ENCODE assay signal across 8 cellular contexts in genomic region chr3:12286927-12287726, GRCh38. TPM values are rescaled to one million over a fixed set of nuclear protein-coding genes. Genes with fewer than 3 reads are reported as not detected.
A peak's percentile ranks its signal among the peaks of the same experiment; 100 is the strongest.
DNase-seq lines count a peak whose midpoint lies in the region; ATAC-seq and TF ChIP-seq lines count a peak whose summit lies in the region.

No MANE protein-coding gene starts in this region.

- peaks cover 51% of the 10 kb centered on the region for H3K79me2 ChIP-seq in PC-3 (ENCODE audit: low read length)

- no peak; the same call in 1 of the 2 replicates for TF ChIP-seq CTCF in PC-3 (conservative IDR thresholded peaks at IDR 0.05; ENCODE audit: low read depth, low read length)
- TF ChIP-seq CTCF in nephron progenitor cell (IDR thresholded peaks at IDR 0.05), result no peak

- peaks cover 10% of the 10 kb centered on the region for H3K9me3 Mint-ChIP-seq in nephron progenitor cell

- peaks cover 7% of the 10 kb centered on the region for H3F3A ChIP-seq in PC-3 (ENCODE audit: low read length, unreplicated experiment)

- H3K4me1 Mint-ChIP-seq in nephron progenitor cell, result no peaks in the 10 kb centered on the region

- peaks cover 20% of the 10 kb centered on the region for H3K36me3 ChIP-seq in PC-3 (ENCODE audit: low read depth, low read length)

- H3K9ac ChIP-seq in PC-3 (ENCODE audit: low read length), result peak overlapping the region; percentile 42

- ATAC-seq in PC-3, result peak; percentile 37
- peak; percentile 27 for ATAC-seq in esophagus mucosa

- H3K4me1 ChIP-seq in PC-3 (ENCODE audit: insufficient read depth, low read length), result peaks cover 12% of the 10 kb centered on the region

- intact Hi-C loops in PC-3 (cut with micrococcal nuclease), result loop anchor here (1.0 kb wide), 1 partner anchor 65 kb away; no protein-coding TSS in a partner anchor

- peak overlapping the region; percentile 78 for H3K4me3 Mint-ChIP-seq in nephron progenitor cell

- TSS peak; percentile 26 for BruUV-seq in PC-3 (replicated peaks; lab: Mats Ljungman, UMichigan)

- no peaks in the 10 kb centered on the region for H3K27me3 ChIP-seq in PC-3 (ENCODE audit: low read length)

- H2AFZ ChIP-seq in PC-3 (ENCODE audit: low read length), result peak overlapping the region; percentile 72

- DNase-seq in PC-3 (peak; percentile 52), nephron progenitor cell (peak; percentile 48), NK-92 (lab: John Stamatoyannopoulos, UW; ENCODE audit: unreplicated experiment) (no peak), COLO829 (ENCODE audit: low spot score) (no peak), GOT3 (lab: John Stamatoyannopoulos, UW) (no peak)
- DNase-seq in central memory CD4-positive, alpha-beta T cell, result no peak

- POLR2A ChIA-PET in PC-3 (lab: Charles Lee; ENCODE audit: unreplicated experiment), result no interaction called here

- CTCF ChIA-PET in PC-3 (lab: Charles Lee), result interaction anchor here (0.6 kb wide), 1 partner anchor 193 kb away, joined by 3 read pairs; no protein-coding TSS in a partner anchor

- peak overlapping the region; percentile 83 for H3K4me2 ChIP-seq in PC-3 (ENCODE audit: low read length)

- H3K27ac Mint-ChIP-seq in nephron progenitor cell, result no peak overlapping the region

- H3K36me3 Mint-ChIP-seq in nephron progenitor cell (ENCODE audit: low read depth), result no peaks in the 10 kb centered on the region

- H3K9me2 ChIP-seq in PC-3 (replicated peaks; ENCODE audit: low read length), result no peaks in the 10 kb centered on the region

- H3K27ac ChIP-seq in PC-3 (ENCODE audit: low read length), result peak overlapping the region; percentile 22; the same call in 1 of the 2 replicates

- H3K4me3 ChIP-seq in GM08714 (ENCODE audit: low read length) (peak overlapping the region; percentile 66; the same call in 1 of the 2 replicates), PC-3 (ENCODE audit: low read length) (peak overlapping the region; percentile 67)

- H3K27me3 Mint-ChIP-seq in nephron progenitor cell (ENCODE audit: low read depth, poor library complexity), result peaks cover 73% of the 10 kb centered on the region

- no peaks in the 10 kb centered on the region for H3K9me3 ChIP-seq in PC-3 (ENCODE audit: low read length)

- H4K20me1 ChIP-seq in PC-3 (ENCODE audit: low read length), result peaks cover 28% of the 10 kb centered on the region

RNA-seq across cellular contexts. Expression of gene PPARG, which starts 1.7 kb away (rescaled TPM):
- 208 and 250 TPM in 2 replicates for total RNA-seq in PC-3 (2014; rRNA removed)
- total RNA-seq in esophagus mucosa, result 13.3 TPM

Comparison
In these comparisons a context has a peak if more than half of its experiments do, and no peak if none do; other contexts are left out.
1. DNase-seq: peak in PC-3 (single experiment) and nephron progenitor cell (single experiment); none in NK-92 (single experiment), COLO829 (single experiment), central memory CD4-positive, alpha-beta T cell (single experiment) and GOT3 (single experiment).
2. RNA of gene PPARG, which starts 1.7 kb away (total RNA-seq): 208 to 250 TPM in PC-3; 13.3 TPM in esophagus mucosa (single experiment); every median in the first group is over 10 times any median in the second.